Comparison of ENCODE assay signal across 18 cellular contexts in genomic region chr12:29253916-29254625, GRCh38.
DNase-seq lines count a peak whose midpoint lies in the region; ATAC-seq and TF ChIP-seq lines count a peak whose summit lies in the region.
"Had no signal": no experiment of that assay in that cellular context is flagged by ENCODE, and none has a peak within 500 bp of the region (broad histone marks: within the 10 kb centered on the region; RNA-seq: fewer than 3 reads in every experiment).

No MANE protein-coding gene starts in this region.

- no peaks in the 10 kb centered on the region for H3K9me2 ChIP-seq in Loucy (replicated peaks; ENCODE audit: low read depth, low read length)

- no peak overlapping the region for H3K27ac ChIP-seq in A673 (ENCODE audit: low read depth, low read length, poor library complexity, severe bottlenecking)
- H3K27ac ChIP-seq: BLaER1 treated with 17β-estradiol and CSF1 and Interleukin-3, amounts not matched to agents 10 nM and 100 nM; KMS-11 had no signal

- DNase-seq in A673 (ENCODE audit: low spot score) = peak; percentile 85
- peak; percentile 93 for DNase-seq in NCI-H524 treated with DMSO at 0.1 percent for 48 hours (lab: John Stamatoyannopoulos, UW)
- DNase-seq in astrocyte of the cerebellum (ENCODE audit: low read depth) = peak; percentile 11
- DNase-seq in sciatic nerve (ENCODE audit: low spot score) = no peak
- DNase-seq: 8988T, EL, HFFc6, MM.1S, NCI-H1105, NCI-H187 treated with DMSO at 0.1 percent for 48 hours, NCI-H526, SHP77 treated with DMSO at 0.1 percent for 48 hours had no signal

- H3K4me3 ChIP-seq in A673 (ENCODE audit: low read depth, low read length, poor library complexity, severe bottlenecking) (no peak overlapping the region), Loucy (ENCODE audit: low read length, poor library complexity, severe bottlenecking) (no peak overlapping the region), astrocyte of the cerebellum (ENCODE audit: low read depth, low read length) (no peak overlapping the region)
- H3K4me3 ChIP-seq: BLaER1 treated with 17β-estradiol and CSF1 and Interleukin-3, amounts not matched to agents 10 nM and 100 nM had no signal

- H3K4me2 ChIP-seq in Loucy (ENCODE audit: low read depth, low read length, poor library complexity, severe bottlenecking) = no peak overlapping the region
- H3K4me2 ChIP-seq: KMS-11 had no signal

- TF ChIP-seq CTCF in A673 (conservative IDR thresholded peaks at IDR 0.05; ENCODE audit: low read depth, low read length) (no peak), Loucy (conservative IDR thresholded peaks at IDR 0.05; ENCODE audit: low read length) (no peak), astrocyte of the cerebellum (IDR thresholded peaks at IDR 0.05; ENCODE audit: low read depth, low read length, missing control alignments) (no peak)

- H3K79me2 ChIP-seq in Loucy (ENCODE audit: insufficient read depth, low read length) = no peaks in the 10 kb centered on the region

- no peaks in the 10 kb centered on the region for H3F3A ChIP-seq in Loucy (ENCODE audit: low read depth)

- no peaks in the 10 kb centered on the region for H4K20me1 ChIP-seq in Loucy (ENCODE audit: insufficient read depth, low read length, poor library complexity, severe bottlenecking)
- H4K20me1 ChIP-seq: BLaER1 treated with 17β-estradiol and CSF1 and Interleukin-3, amounts not matched to agents 10 nM and 100 nM had no signal

- intact Hi-C loops in A673 (cut with micrococcal nuclease; ENCODE audit: unreplicated experiment) = no loop called here
- intact Hi-C loops in sciatic nerve (cut with DNase I) = no loop called here

- in situ Hi-C loops in astrocyte of the cerebellum (cut with HindIII; ENCODE audit: low sequenced_read_pairs) = no loop called here

- H3K27me3 ChIP-seq in A673 (replicated peaks; ENCODE audit: insufficient read depth, low read depth, low read length, poor library complexity) (no peaks in the 10 kb centered on the region), Loucy (ENCODE audit: insufficient read depth, low read length, poor library complexity, severe bottlenecking) (no peaks in the 10 kb centered on the region)
- H3K27me3 ChIP-seq: BLaER1 treated with 17β-estradiol and CSF1 and Interleukin-3, amounts not matched to agents 10 nM and 100 nM had no signal

- H3K4me1 ChIP-seq in A673 (ENCODE audit: insufficient read depth, low read length, poor library complexity, severe bottlenecking) = peaks cover 12% of the 10 kb centered on the region
- peaks cover 17% of the 10 kb centered on the region for H3K4me1 ChIP-seq in Loucy (ENCODE audit: insufficient read depth, low read length, poor library complexity, severe bottlenecking)

- BruUV-seq in A673 (replicated peaks; lab: Mats Ljungman, UMichigan) = no TSS peak

- H3K36me3 ChIP-seq in A673 (ENCODE audit: insufficient read depth, low read length, poor library complexity, severe bottlenecking) (no peaks in the 10 kb centered on the region), Loucy (ENCODE audit: insufficient read depth, low read length) (no peaks in the 10 kb centered on the region)

- peak overlapping the region; percentile 1 for H3K9ac ChIP-seq in Loucy (ENCODE audit: low read depth, low read length, poor library complexity, severe bottlenecking)
- H3K9ac ChIP-seq: BLaER1 treated with 17β-estradiol and CSF1 and Interleukin-3, amounts not matched to agents 10 nM and 100 nM; KMS-11 had no signal

- ATAC-seq in HG03439 (IDR thresholded peaks at IDR 0.05; ENCODE audit: unreplicated experiment) = no peak
- no peak for ATAC-seq in HG03457 (IDR thresholded peaks at IDR 0.05; ENCODE audit: unreplicated experiment)
- no peak for ATAC-seq in sciatic nerve
- ATAC-seq in HG02763 (IDR thresholded peaks at IDR 0.05; ENCODE audit: unreplicated experiment) = no peak

- no peak overlapping the region for H2AFZ ChIP-seq in Loucy (ENCODE audit: low read length)

- POLR2A ChIA-PET in A673 (lab: Charles Lee; ENCODE audit: low non-redundant PET) = no interaction called here

- H3K9me3 ChIP-seq in A673 (ENCODE audit: low read depth, low read length, poor library complexity, severe bottlenecking) (no peaks in the 10 kb centered on the region), Loucy (ENCODE audit: insufficient read depth, low read depth, low read length) (no peaks in the 10 kb centered on the region)

- CTCF ChIA-PET in A673 (lab: Charles Lee) = no interaction called here
